ENCODE assay signal across 20 cellular contexts in genomic region chr2:9483107-9483506, GRCh38. TPM values are rescaled to one million over a fixed set of nuclear protein-coding genes. Genes with fewer than 3 reads are reported as not detected.
DNase-seq lines count a peak whose midpoint lies in the region; ATAC-seq, FAIRE-seq and TF ChIP-seq lines count a peak whose summit lies in the region.
"Had no signal": no experiment of that assay in that cellular context is flagged by ENCODE, and none has a peak within 500 bp of the region (broad histone marks: within the 10 kb centered on the region; RNA-seq: fewer than 3 reads in every experiment).

No MANE protein-coding gene starts in this region.

- no peak overlapping the region for H3K27ac ChIP-seq in trophoblast cell (ENCODE audit: low read depth, low read length)
- H3K27ac ChIP-seq in upper lobe of left lung, result no peak overlapping the region
- H3K27ac ChIP-seq: Peyer's patch had no signal

- ATAC-seq in natural killer cell treated with Interleukin-12 subunit alpha and Interleukin-12 subunit beta and Interleukin-15 and Interleukin-18, amount 100 ng/mL, for 72 hours, result no peak
- no peak for ATAC-seq in natural killer cell
- no peak for ATAC-seq in HG03469 (IDR thresholded peaks at IDR 0.05; ENCODE audit: unreplicated experiment)
- ATAC-seq in upper lobe of left lung (ENCODE audit: low FRiP score in 2 of 2), result no peak
- ATAC-seq: GM12878 had no signal

- peak overlapping the region; percentile 26 to 33 for H3K27ac Mint-ChIP-seq in natural killer cell treated with Interleukin-12 subunit alpha and Interleukin-12 subunit beta and Interleukin-15 and Interleukin-18, amount 100 ng/mL, for 72 hours
- H3K27ac Mint-ChIP-seq in natural killer cell, result no peak overlapping the region

- H3K18ac ChIP-seq in trophoblast cell (ENCODE audit: low read length), result no peak overlapping the region

- no peak overlapping the region for H3K9ac ChIP-seq in trophoblast cell (ENCODE audit: low read length)

- H2AFZ ChIP-seq in trophoblast cell (ENCODE audit: insufficient read depth, low read length, poor library complexity), result no peak overlapping the region

- H3K36me3 Mint-ChIP-seq in natural killer cell treated with Interleukin-12 subunit alpha and Interleukin-12 subunit beta and Interleukin-15 and Interleukin-18, amount 100 ng/mL, for 72 hours, result peaks cover 4% of the 10 kb centered on the region
- no peaks in the 10 kb centered on the region for H3K36me3 Mint-ChIP-seq in natural killer cell

- H4K12ac ChIP-seq in trophoblast cell (ENCODE audit: low read depth, low read length), result no peak overlapping the region

- TF ChIP-seq EP300 in upper lobe of left lung (IDR thresholded peaks at IDR 0.05), result no peak

- H2BK5ac ChIP-seq in trophoblast cell (ENCODE audit: low read depth, low read length, poor library complexity), result no peak overlapping the region

- H3K23ac ChIP-seq in trophoblast cell (ENCODE audit: low read length), result no peak overlapping the region

- no peak for DNase-seq in natural killer cell treated with Interleukin-12 subunit alpha and Interleukin-12 subunit beta and Interleukin-15 and Interleukin-18, amount 100 ng/mL, for 72 hours (ENCODE audit: low spot score)
- no peak for DNase-seq in natural killer cell
- DNase-seq in bronchial epithelial cell (ENCODE audit: low read depth), result peak; percentile 29
- DNase-seq in trophoblast cell, result peak; percentile 3 to 12
- DNase-seq in hypothalamus (lab: John Stamatoyannopoulos, UW), result no peak
- no peak for DNase-seq in KG1 (lab: John Stamatoyannopoulos, UW)
- no peak for DNase-seq in upper lobe of left lung
- DNase-seq: C1 segment of cervical spinal cord, GDM1, KBM-7, NCI-H1092, NCI-H1694, NCI-H226, NCI-H524 treated with DMSO at 0.1 percent for 48 hours, Peyer's patch, SHP77 treated with DMSO at 0.1 percent for 48 hours had no signal

- TF ChIP-seq CTCF in natural killer cell (IDR thresholded peaks at IDR 0.05), result no peak
- no peak for TF ChIP-seq CTCF in bronchial epithelial cell (IDR thresholded peaks at IDR 0.05; ENCODE audit: insufficient read depth, low read length, severe bottlenecking)
- TF ChIP-seq CTCF in upper lobe of left lung (IDR thresholded peaks at IDR 0.05), result no peak

- H3K4me1 ChIP-seq in trophoblast cell (ENCODE audit: control insufficient read depth in 1 of 2, insufficient read depth in 2 of 2, low read length in 2 of 2), result no peaks in the 10 kb centered on the region
- no peaks in the 10 kb centered on the region for H3K4me1 ChIP-seq in upper lobe of left lung
- H3K4me1 ChIP-seq: HAP-1, Peyer's patch had no signal

- no peak overlapping the region for H2BK12ac ChIP-seq in trophoblast cell (ENCODE audit: low read length)

- no peaks in the 10 kb centered on the region for H3K9me3 ChIP-seq in trophoblast cell (ENCODE audit: insufficient read depth, low read depth, low read length)
- H3K9me3 ChIP-seq in upper lobe of left lung, result no peaks in the 10 kb centered on the region
- H3K9me3 ChIP-seq: HAP-1, Peyer's patch had no signal

- H3K9me3 Mint-ChIP-seq in natural killer cell treated with Interleukin-12 subunit alpha and Interleukin-12 subunit beta and Interleukin-15 and Interleukin-18, amount 100 ng/mL, for 72 hours, result no peaks in the 10 kb centered on the region
- no peaks in the 10 kb centered on the region for H3K9me3 Mint-ChIP-seq in natural killer cell

- no peak overlapping the region for H3K4me2 ChIP-seq in trophoblast cell (ENCODE audit: low read length)

- intact Hi-C loops in natural killer cell (cut with micrococcal nuclease), result no loop called here

- H3K4me3 Mint-ChIP-seq in natural killer cell treated with Interleukin-12 subunit alpha and Interleukin-12 subunit beta and Interleukin-15 and Interleukin-18, amount 100 ng/mL, for 72 hours, result no peak overlapping the region
- H3K4me3 Mint-ChIP-seq in natural killer cell, result no peak overlapping the region

- H4K91ac ChIP-seq in trophoblast cell (ENCODE audit: low read depth, low read length), result no peak overlapping the region

- H3K4me3 ChIP-seq in bronchial epithelial cell (ENCODE audit: low read depth, low read length) (no peak overlapping the region), trophoblast cell (ENCODE audit: low read depth, low read length) (no peak overlapping the region), upper lobe of left lung (no peak overlapping the region)
- H3K4me3 ChIP-seq: GM12878, HAP-1, Peyer's patch had no signal

- no peak overlapping the region for H4K8ac ChIP-seq in trophoblast cell (ENCODE audit: low read depth, low read length)

- no peaks in the 10 kb centered on the region for H3K79me1 ChIP-seq in trophoblast cell (ENCODE audit: low read length)

- no peak overlapping the region for H2BK120ac ChIP-seq in trophoblast cell (ENCODE audit: insufficient read depth, low read length, poor library complexity)

- no peak for FAIRE-seq in bronchial epithelial cell (lab: Jason Lieb, UNC)
- FAIRE-seq: A204.1, GM12878 had no signal

- peaks cover 9% of the 10 kb centered on the region in 2 donors for H3K4me1 Mint-ChIP-seq in natural killer cell treated with Interleukin-12 subunit alpha and Interleukin-12 subunit beta and Interleukin-15 and Interleukin-18, amount 100 ng/mL, for 72 hours (ENCODE audit: low read depth in 2 of 2)
- peaks cover 6 to 12% of the 10 kb centered on the region in 2 donors for H3K4me1 Mint-ChIP-seq in natural killer cell

- no peak overlapping the region for H3K14ac ChIP-seq in trophoblast cell (ENCODE audit: low read length)

- no peak for TF ChIP-seq POLR2A in upper lobe of left lung (IDR thresholded peaks at IDR 0.05)

- H3K27me3 ChIP-seq in bronchial epithelial cell (ENCODE audit: control insufficient read depth, insufficient read depth, low read length) (no peaks in the 10 kb centered on the region), trophoblast cell (ENCODE audit: insufficient read depth, low read length) (no peaks in the 10 kb centered on the region), upper lobe of left lung (no peaks in the 10 kb centered on the region)
- H3K27me3 ChIP-seq: Peyer's patch had no signal

- H2AK5ac ChIP-seq in trophoblast cell (ENCODE audit: low read length), result no peak overlapping the region

- peaks cover 31% of the 10 kb centered on the region for H3K36me3 ChIP-seq in bronchial epithelial cell (ENCODE audit: control insufficient read depth, insufficient read depth, low read length)
- H3K36me3 ChIP-seq in trophoblast cell (ENCODE audit: control insufficient read depth in 1 of 2, insufficient read depth in 2 of 2, low read length in 2 of 2), result peaks cover 28 to 46% of the 10 kb centered on the region in 2 experiments
- H3K36me3 ChIP-seq in upper lobe of left lung, result peaks cover 43 to 97% (median 74%) of the 10 kb centered on the region in 4 donors

- no peaks in the 10 kb centered on the region for H3K27me3 Mint-ChIP-seq in natural killer cell treated with Interleukin-12 subunit alpha and Interleukin-12 subunit beta and Interleukin-15 and Interleukin-18, amount 100 ng/mL, for 72 hours
- no peaks in the 10 kb centered on the region for H3K27me3 Mint-ChIP-seq in natural killer cell (ENCODE audit: low read depth in 2 of 2)

- H3K79me2 ChIP-seq in trophoblast cell (ENCODE audit: control insufficient read depth, insufficient read depth, low read length, poor library complexity), result no peaks in the 10 kb centered on the region

- no peak overlapping the region for H3K4ac ChIP-seq in trophoblast cell (ENCODE audit: low read depth, low read length)

RNA-seq across cellular contexts. Expression of gene IAH1, which starts 8.8 kb away (rescaled TPM):
- 10 to 100 TPM; 46.1 to 47.2 TPM for total RNA-seq in natural killer cell treated with Interleukin-12 subunit alpha and Interleukin-12 subunit beta and Interleukin-15 and Interleukin-18, amount 100 ng/mL, for 72 hours
- total RNA-seq in natural killer cell (10 to 100 TPM; 41.4 to 51.4 (median 45.4) TPM), bronchial epithelial cell (66.3 and 68.7 TPM in 2 replicates), upper lobe of left lung (10 to 100 TPM; 16.1 to 46.1 (median 39.3) TPM)
- polyA plus RNA-seq in trophoblast cell (2013), result 6.5 and 6.6 TPM in 2 replicates

RNA-seq across cellular contexts. Expression of gene CPSF3, which starts 59.7 kb away (rescaled TPM):
- 10 to 100 TPM; 46.6 to 58.4 TPM for total RNA-seq in natural killer cell treated with Interleukin-12 subunit alpha and Interleukin-12 subunit beta and Interleukin-15 and Interleukin-18, amount 100 ng/mL, for 72 hours
- total RNA-seq in natural killer cell, result 10 to 100 TPM; 28.4 to 30.7 (median 28.7) TPM
- total RNA-seq in bronchial epithelial cell, result 42.4 and 50.8 TPM in 2 replicates
- polyA plus RNA-seq in trophoblast cell (2013), result 39.8 and 40.8 TPM in 2 replicates
- total RNA-seq in upper lobe of left lung, result 10 to 100 TPM; 11.3 to 41.0 (median 22.5) TPM

RNA-seq across cellular contexts. Expression of gene ITGB1BP1, which starts 59.8 kb away (rescaled TPM):
- 100 to 1,000 TPM; 132 to 167 TPM for total RNA-seq in natural killer cell treated with Interleukin-12 subunit alpha and Interleukin-12 subunit beta and Interleukin-15 and Interleukin-18, amount 100 ng/mL, for 72 hours
- total RNA-seq in natural killer cell (100 to 1,000 TPM in 1 of 3 donors, 10 to 100 TPM in 2; 66.9 to 114 (median 91.7) TPM), bronchial epithelial cell (18.7 and 37.6 TPM in 2 replicates), upper lobe of left lung (10 to 100 TPM; 25.1 to 87.2 (median 39.1) TPM)
- polyA plus RNA-seq in trophoblast cell (2013), result 114 and 121 TPM in 2 replicates

Comparison
In these comparisons a context has a peak if more than half of its experiments do, and no peak if none do; other contexts are left out.
1. H3K27ac Mint-ChIP-seq: peak in natural killer cell treated with Interleukin-12 subunit alpha and Interleukin-12 subunit beta and Interleukin-15 and Interleukin-18, amount 100 ng/mL, for 72 hours (2 of 2); none in natural killer cell (0 of 2).
2. DNase-seq: peak in bronchial epithelial cell (single experiment) and trophoblast cell (2 of 2); none in natural killer cell treated with Interleukin-12 subunit alpha and Interleukin-12 subunit beta and Interleukin-15 and Interleukin-18, amount 100 ng/mL, for 72 hours (single experiment), natural killer cell (single experiment), hypothalamus (0 of 51), KG1 (single experiment) and upper lobe of left lung (0 of 2).